ENCODE assay signal across 15 cellular contexts in genomic region chr10:100362570-100363496, GRCh38. TPM values are rescaled to one million over a fixed set of nuclear protein-coding genes. Genes with fewer than 3 reads are reported as not detected.
DNase-seq lines count a peak whose midpoint lies in the region; ATAC-seq, FAIRE-seq and TF ChIP-seq lines count a peak whose summit lies in the region.
"Had no signal": no experiment of that assay in that cellular context is flagged by ENCODE, and none has a peak within 500 bp of the region (broad histone marks: within the 10 kb centered on the region; RNA-seq: fewer than 3 reads in every experiment).

No MANE protein-coding gene starts in this region.

- no peak for TF ChIP-seq EP300 in H1 (IDR thresholded peaks at IDR 0.05; ENCODE audit: borderline replicate concordance in 1 of 2, low read depth in 2 of 2, low read length in 2 of 2)

- ATAC-seq in HG03378 (IDR thresholded peaks at IDR 0.05; ENCODE audit: unreplicated experiment) (no peak), omental fat pad (ENCODE audit: low FRiP score) (no peak)
- ATAC-seq: lower lobe of right lung had no signal

- H3K4me2 ChIP-seq in PC-9 (peak overlapping the region; percentile 43; the same call in 1 of the 2 replicates), H1 (ENCODE audit: insufficient read depth in 1 of 2, low read depth in 2 of 2, low read length in 2 of 2) (no peak overlapping the region), osteoblast (ENCODE audit: insufficient read depth, low read length) (no peak overlapping the region)

- H3K4ac ChIP-seq in H1 (replicated peaks; ENCODE audit: insufficient read length, low read depth, low read length): no peak overlapping the region

- no peak overlapping the region for H3K9ac ChIP-seq in H1 (replicated peaks in 1 of 4; ENCODE audit: extremely low read depth in 1 of 4, low read depth in 3 of 4, low read length in 3 of 4)

- POLR2A ChIA-PET in PC-9 (lab: Charles Lee; ENCODE audit: unreplicated experiment): interaction anchor here (0.7 kb wide), 1 partner anchor 628 kb away, joined by 5 read pairs; no protein-coding TSS in a partner anchor
- POLR2A ChIA-PET in H1 (lab: Charles Lee; ENCODE audit: partially characterized antibody): interaction anchor here (0.6 to 6.8 kb wide), 7 partner anchors 7 to 170 kb away, joined by 3 to 103 read pairs (median 4); partner anchors contain the start of gene SCD

- H2AFZ ChIP-seq in PC-9 (no peak overlapping the region), H1 (ENCODE audit: low read length) (no peak overlapping the region), osteoblast (ENCODE audit: low read length) (peak overlapping the region; percentile 41)

- H3K4me1 ChIP-seq in PC-9 (replicated peaks; ENCODE audit: insufficient read depth) (peaks cover 40% of the 10 kb centered on the region), H1 (replicated peaks in 1 of 4; ENCODE audit: control insufficient read depth in 3 of 4, insufficient read depth in 4 of 4, low read length in 3 of 4) (peaks cover 0 to 8% (median 0%) of the 10 kb centered on the region in 4 experiments; a peak in 1 of 7 replicates), osteoblast (ENCODE audit: insufficient read depth, low read length) (peaks cover 8% of the 10 kb centered on the region)

- CTCF ChIA-PET in PC-9 (lab: Charles Lee): no interaction called here
- CTCF ChIA-PET in H1 (lab: Charles Lee; ENCODE audit: partially characterized antibody): interaction anchor here (0.6 to 2.0 kb wide), 8 partner anchors 7 to 910 kb away, joined by 3 to 6 read pairs (median 4); no protein-coding TSS in a partner anchor

- intact Hi-C loops in PC-9 (cut with micrococcal nuclease; ENCODE audit: unreplicated experiment): no loop called here

- no peak overlapping the region for H2BK20ac ChIP-seq in H1 (ENCODE audit: low read length)

- H4K91ac ChIP-seq in H1 (replicated peaks; ENCODE audit: insufficient read length, low read length): no peak overlapping the region

- H4K20me1 ChIP-seq in PC-9 (ENCODE audit: insufficient read depth) (no peaks in the 10 kb centered on the region), H1 (replicated peaks in 1 of 2; ENCODE audit: control insufficient read depth in 1 of 2, insufficient read depth in 2 of 2, low read length in 2 of 2) (peaks cover 0 to 15% of the 10 kb centered on the region in 2 experiments), osteoblast (ENCODE audit: insufficient read depth, low read length) (no peaks in the 10 kb centered on the region)

- peaks cover 42% of the 10 kb centered on the region for H3F3A ChIP-seq in PC-9 (ENCODE audit: insufficient read depth, low read depth)

- no peak overlapping the region for H4K8ac ChIP-seq in H1 (ENCODE audit: extremely low read depth, insufficient read depth, low read length)

- H3K4me3 ChIP-seq in PC-9 (no peak overlapping the region), H1 (ENCODE audit: extremely low read depth in 1 of 4, insufficient read depth in 2 of 4, low read depth in 3 of 4, low read length in 4 of 4) (no peak overlapping the region), osteoblast (ENCODE audit: insufficient read depth, low read length) (no peak overlapping the region)
- H3K4me3 ChIP-seq: lower lobe of right lung, Peyer's patch had no signal

- H2BK12ac ChIP-seq in H1 (ENCODE audit: low read depth, low read length): no peak overlapping the region

- no peak overlapping the region for H2BK120ac ChIP-seq in H1 (replicated peaks; ENCODE audit: low read depth, low read length)

- no peak overlapping the region for H3K14ac ChIP-seq in H1 (ENCODE audit: insufficient read length)

- TF ChIP-seq CTCF in PC-9 (conservative IDR thresholded peaks at IDR 0.05): no peak
- no peak for TF ChIP-seq CTCF in H1 (IDR thresholded peaks at IDR 0.05; ENCODE audit: control extremely low read depth in 1 of 3, insufficient read depth in 1 of 3, low read depth in 1 of 3, low read length in 3 of 3)
- no peak for TF ChIP-seq CTCF in osteoblast (IDR thresholded peaks at IDR 0.05; ENCODE audit: extremely low read depth, low read depth, low read length)
- no peak for TF ChIP-seq CTCF in omental fat pad (IDR thresholded peaks at IDR 0.05)

- no peak overlapping the region for H2BK15ac ChIP-seq in H1 (ENCODE audit: low read length)

- H3K23me2 ChIP-seq in H1 (ENCODE audit: low read depth, low read length): no peaks in the 10 kb centered on the region

- DNase-seq in C1 segment of cervical spinal cord (lab: John Stamatoyannopoulos, UW): peak in 11 of 14 donors; percentile 29 to 85 (median 66)
- DNase-seq in PC-9: no peak
- DNase-seq in H1 (ENCODE audit: low read depth in 1 of 2, low spot score in 2 of 2): no peak
- peak; percentile 34 for DNase-seq in osteoblast (ENCODE audit: insufficient read length, low spot score, missing footprints)
- DNase-seq in COLO829 (ENCODE audit: low spot score): no peak
- no peak for DNase-seq in omental fat pad (ENCODE audit: low spot score)
- DNase-seq in SK-N-DZ (ENCODE audit: low spot score): no peak
- DNase-seq: CD4-positive, CD25-positive, alpha-beta regulatory T cell; H7; KG1; lower lobe of right lung; Peyer's patch had no signal

- 0 out of 2 replicates have a peak, but pooled peaks cover under 1% of the 10 kb centered on the region for H3K79me2 ChIP-seq in PC-9 (ENCODE audit: low read depth)
- peaks cover 0 to 5% of the 10 kb centered on the region in 2 experiments; a peak in 1 of 4 replicates for H3K79me2 ChIP-seq in H1 (ENCODE audit: control insufficient read depth in 1 of 2, insufficient read depth in 2 of 2, low read length in 2 of 2)
- no peaks in the 10 kb centered on the region for H3K79me2 ChIP-seq in osteoblast (ENCODE audit: insufficient read depth, low read length)

- H3K18ac ChIP-seq in H1 (ENCODE audit: extremely low read depth, low read length): no peak overlapping the region

- H2BK5ac ChIP-seq in H1 (ENCODE audit: low read depth, low read length): 0 out of 2 replicates have a peak overlapping the region, but pooled peaks have one; percentile 44

- H3K9me3 ChIP-seq in PC-9 (ENCODE audit: insufficient read depth, low read depth) (no peaks in the 10 kb centered on the region), H1 (ENCODE audit: insufficient read depth in 2 of 2, low read depth in 1 of 2, low read length in 1 of 2) (no peaks in the 10 kb centered on the region), osteoblast (ENCODE audit: low read depth, low read length) (no peaks in the 10 kb centered on the region)
- H3K9me3 ChIP-seq: lower lobe of right lung, Peyer's patch had no signal

- no peaks in the 10 kb centered on the region; the same call in 1 of the 2 replicates for H3K79me1 ChIP-seq in H1 (ENCODE audit: low read depth, low read length)

- no peak overlapping the region for H4K5ac ChIP-seq in H1 (ENCODE audit: insufficient read length, low read depth, low read length)

- no peak for FAIRE-seq in H1 (lab: Jason Lieb, UNC)
- FAIRE-seq: frontal cortex, TTC549 had no signal

- H3K27me3 ChIP-seq in PC-9 (ENCODE audit: insufficient read depth, low read depth) (no peaks in the 10 kb centered on the region), H1 (replicated peaks in 1 of 4; ENCODE audit: control insufficient read depth in 3 of 4, extremely low read depth in 1 of 4, insufficient read depth in 3 of 4, low read length in 3 of 4) (no peaks in the 10 kb centered on the region), osteoblast (ENCODE audit: insufficient read depth, low read length) (no peaks in the 10 kb centered on the region)
- H3K27me3 ChIP-seq: Peyer's patch had no signal

- H3K27ac ChIP-seq in PC-9 (peak overlapping the region; percentile 70), H1 (ENCODE audit: low read depth, low read length) (no peak overlapping the region), osteoblast (ENCODE audit: low read depth, low read length) (no peak overlapping the region)
- H3K27ac ChIP-seq: lower lobe of right lung, Peyer's patch had no signal

- no peak; a peak in 1 of 3 replicates for TF ChIP-seq POLR2A in H1 (IDR thresholded peaks at IDR 0.05; ENCODE audit: control extremely low read depth in 1 of 2, low read depth in 2 of 2, low read length in 2 of 2)

- no peaks in the 10 kb centered on the region for H3K9me2 ChIP-seq in PC-9 (ENCODE audit: insufficient read depth)

- H3K56ac ChIP-seq in H1 (replicated peaks; ENCODE audit: insufficient read length, low read depth, low read length): no peak overlapping the region

- H3K36me3 ChIP-seq in PC-9 (ENCODE audit: low read depth) (peaks cover 5% of the 10 kb centered on the region; the same call in 1 of the 2 replicates), H1 (ENCODE audit: control insufficient read depth in 2 of 4, insufficient read depth in 4 of 4, low read length in 3 of 4) (peaks cover 18 to 66% (median 45%) of the 10 kb centered on the region in 4 experiments), osteoblast (ENCODE audit: insufficient read depth, low read length) (peaks cover 9% of the 10 kb centered on the region)

- no peak overlapping the region for H3K23ac ChIP-seq in H1 (ENCODE audit: insufficient read length)

- no peak overlapping the region for H2AK5ac ChIP-seq in H1 (ENCODE audit: low read depth, low read length)

- WGBS in H1 (ENCODE audit: extremely low coverage in 1 of 2, insufficient coverage in 1 of 2, insufficient read length in 1 of 2, insufficient replicate concordance in 2 of 2, low coverage in 1 of 2, low lambda C conversion rate in 2 of 2, missing lambda C conversion rate in 1 of 2), 2 experiments: 88% methylated on average over 6 of the region's 6 CpGs; no CpG with 5 or more reads in 1 of the 2 experiments

- no peak for TF ChIP-seq RAD21 in H1 (IDR thresholded peaks at IDR 0.05 in 1 of 2, conservative IDR thresholded peaks at IDR 0.05 in 1 of 2; ENCODE audit: low read depth in 2 of 2, low read length in 2 of 2)

- BruUV-seq in PC-9 (replicated peaks; lab: Mats Ljungman, UMichigan): no TSS peak

RNA-seq across cellular contexts. Expression of gene SCD, which starts 15.8 kb away (rescaled TPM):
- total RNA-seq in PC-9 (2021) (220 and 518 TPM in 2 replicates), osteoblast (672 and 691 TPM in 2 replicates), omental fat pad (1,000 to 10,000 TPM in 1 of 4 donors, 100 to 1,000 TPM in 3; 258 to 1,217 (median 417) TPM)
- 604 and 621 TPM in 2 replicates for total RNA-seq in H1 (2021; fragmentation: NEBNext Ultra II Directional; extraction: Animal tissue kit (Norgen Biotek cat#: 25700))
- 372 and 397 TPM in 2 replicates for polyA plus RNA-seq in H1 (2011; rRNA removed)
- 289 TPM for polyA plus RNA-seq in H1 (2011; cell fraction: cytosol; rRNA removed)
- 214 TPM for polyA plus RNA-seq in H1 (2011; cell fraction: nucleus; rRNA removed)
- 318 to 453 TPM (median 393 TPM) in 4 replicates for polyA plus RNA-seq in H1 (2012, experiment 1 of 2)
- 219 TPM for polyA plus RNA-seq in H1 (2012, experiment 2 of 2)
- polyA plus RNA-seq in H1 (2013, experiment 1 of 2): 934 TPM
- polyA plus RNA-seq in H1 (2013, experiment 2 of 2): 1,101 TPM
- 618 and 631 TPM in 2 replicates for polyA minus RNA-seq in H1 (2011; rRNA and poly(A)+ RNA removed)
- polyA minus RNA-seq in H1 (2011; cell fraction: cytosol; rRNA and poly(A)+ RNA removed): 331 TPM
- polyA minus RNA-seq in H1 (2011; cell fraction: nucleus; rRNA and poly(A)+ RNA removed): 203 TPM
- polyA plus RNA-seq in SK-N-DZ (2014; cell fraction: cytosol; rRNA removed): 280 and 284 TPM in 2 replicates
- 87.8 and 102 TPM in 2 replicates for polyA plus RNA-seq in SK-N-DZ (2014; cell fraction: nucleus; rRNA removed)

RNA-seq across cellular contexts. Expression of gene PKD2L1, which starts 32.8 kb away (rescaled TPM):
- not detected in 2 replicates for total RNA-seq in PC-9 (2021)
- total RNA-seq in H1 (2021; fragmentation: NEBNext Ultra II Directional; extraction: Animal tissue kit (Norgen Biotek cat#: 25700)): 0.17 and 0.20 TPM in 2 replicates
- 0.20 and 0.33 TPM in 2 replicates for polyA plus RNA-seq in H1 (2011; rRNA removed)
- 0.26 TPM for polyA plus RNA-seq in H1 (2011; cell fraction: cytosol; rRNA removed)
- polyA plus RNA-seq in H1 (2011; cell fraction: nucleus; rRNA removed): 0.20 TPM
- polyA plus RNA-seq in H1 (2012, experiment 1 of 2): 0.42 to 0.64 TPM (median 0.56 TPM) in 4 replicates
- not detected for polyA plus RNA-seq in H1 (2012, experiment 2 of 2)
- 0.16 TPM for polyA plus RNA-seq in H1 (2013, experiment 1 of 2)
- polyA plus RNA-seq in H1 (2013, experiment 2 of 2): 0.17 TPM
- 0.22 TPM in 1 of 2 replicates, not detected in the other for polyA minus RNA-seq in H1 (2011; rRNA and poly(A)+ RNA removed)
- polyA minus RNA-seq in H1 (2011; cell fraction: cytosol; rRNA and poly(A)+ RNA removed): not detected
- not detected for polyA minus RNA-seq in H1 (2011; cell fraction: nucleus; rRNA and poly(A)+ RNA removed)
- total RNA-seq in osteoblast: not detected in 2 replicates
- under 1 TPM in 2 of 4 donors, not detected in 2; 0.24 to 0.37 TPM for total RNA-seq in omental fat pad
- not detected in 2 replicates for polyA plus RNA-seq in SK-N-DZ (2014; cell fraction: cytosol; rRNA removed)
- polyA plus RNA-seq in SK-N-DZ (2014; cell fraction: nucleus; rRNA removed): 0.13 and 0.66 TPM in 2 replicates
- total RNA-seq: CD4-positive, CD25-positive, alpha-beta regulatory T cell; frontal cortex; H7; Peyer's patch had no signal
- polyA plus RNA-seq: CD4-positive, CD25-positive, alpha-beta regulatory T cell had no signal

Comparison
In these comparisons a context has a peak if more than half of its experiments do, and no peak if none do; other contexts are left out.
1. DNase-seq: peak in C1 segment of cervical spinal cord (11 of 14) and osteoblast (single experiment); none in PC-9 (0 of 2), H1 (0 of 2), COLO829 (single experiment), omental fat pad (single experiment) and SK-N-DZ (single experiment).